Comparison of ENCODE assay signal across 12 cellular contexts in genomic region chr1:226637147-226637935, GRCh38.
DNase-seq lines count a peak whose midpoint lies in the region; ATAC-seq, FAIRE-seq and TF ChIP-seq lines count a peak whose summit lies in the region.
"Had no signal": no experiment of that assay in that cellular context is flagged by ENCODE, and none has a peak within 500 bp of the region (broad histone marks: within the 10 kb centered on the region; RNA-seq: fewer than 3 reads in every experiment).

No MANE protein-coding gene starts in this region.

- H3K4me3 ChIP-seq in astrocyte (ENCODE audit: insufficient read depth, low read depth, low read length) (no peak overlapping the region), hepatocyte (no peak overlapping the region)

- FAIRE-seq in astrocyte (lab: Jason Lieb, UNC) = no peak
- FAIRE-seq: A204.1 had no signal

- H3K4me1 ChIP-seq in astrocyte (ENCODE audit: insufficient read depth, low read length) (no peaks in the 10 kb centered on the region), hepatocyte (ENCODE audit: insufficient read depth) (no peaks in the 10 kb centered on the region)

- H3K9me3 ChIP-seq in astrocyte (ENCODE audit: insufficient read depth, low read depth, low read length) = no peaks in the 10 kb centered on the region
- no peaks in the 10 kb centered on the region for H3K9me3 ChIP-seq in hepatocyte (ENCODE audit: low read depth)

- H3K79me2 ChIP-seq in astrocyte (ENCODE audit: insufficient read depth, low read length) = no peaks in the 10 kb centered on the region
- no peaks in the 10 kb centered on the region for H3K79me2 ChIP-seq in hepatocyte

- H3K36me3 ChIP-seq in astrocyte (ENCODE audit: insufficient read depth, low read length) (no peaks in the 10 kb centered on the region), hepatocyte (replicated peaks; ENCODE audit: insufficient read depth, low read depth) (no peaks in the 10 kb centered on the region)

- no peaks in the 10 kb centered on the region for H3K27me3 Mint-ChIP-seq in T-helper 2 cell treated with Interferon-gamma antibody and Interleukin-4, amounts not matched to agents 5 μg/mL and 100 μg/mL, for 36 hours (ENCODE audit: low read depth)
- peaks cover 11% of the 10 kb centered on the region for H3K27me3 Mint-ChIP-seq in astrocyte (ENCODE audit: low read depth, unreplicated experiment)
- no peaks in the 10 kb centered on the region for H3K27me3 Mint-ChIP-seq in stimulated activated naive CD8-positive, alpha-beta T cell treated with anti-CD3 and anti-CD28 coated beads, Interleukin-15, Interleukin-2, amounts not matched to agents 100 ng/mL and 50 ng/mL, for 24 hours
- H3K27me3 Mint-ChIP-seq: IgD-negative memory B cell had no signal

- ATAC-seq in HG03159 (IDR thresholded peaks at IDR 0.05; ENCODE audit: unreplicated experiment) (no peak), GM18517 (IDR thresholded peaks at IDR 0.05; ENCODE audit: unreplicated experiment) (no peak)

- H3K27ac ChIP-seq in astrocyte (ENCODE audit: low read depth, low read length) (no peak overlapping the region), hepatocyte (no peak overlapping the region)

- H4K20me1 ChIP-seq in astrocyte (ENCODE audit: insufficient read depth, low read length) = no peaks in the 10 kb centered on the region
- no peaks in the 10 kb centered on the region for H4K20me1 ChIP-seq in hepatocyte (ENCODE audit: insufficient read depth, poor library complexity, severe bottlenecking)

- no peak overlapping the region for H3K9ac ChIP-seq in astrocyte (ENCODE audit: low read length)

- H3K4me3 Mint-ChIP-seq in T-helper 2 cell treated with Interferon-gamma antibody and Interleukin-4, amounts not matched to agents 5 μg/mL and 100 μg/mL, for 36 hours = no peak overlapping the region
- H3K4me3 Mint-ChIP-seq in astrocyte (ENCODE audit: unreplicated experiment) = no peak overlapping the region
- H3K4me3 Mint-ChIP-seq in stimulated activated naive CD8-positive, alpha-beta T cell treated with anti-CD3 and anti-CD28 coated beads, Interleukin-15, Interleukin-2, amounts not matched to agents 100 ng/mL and 50 ng/mL, for 24 hours = no peak overlapping the region

- H3K9me2 ChIP-seq in hepatocyte (replicated peaks; ENCODE audit: insufficient read depth) = no peaks in the 10 kb centered on the region

- H2AFZ ChIP-seq in astrocyte (ENCODE audit: low read depth, low read length) (no peak overlapping the region), hepatocyte (no peak overlapping the region)

- H3K4me2 ChIP-seq in astrocyte (ENCODE audit: low read length) = no peak overlapping the region
- no peak overlapping the region for H3K4me2 ChIP-seq in hepatocyte

- DNase-seq in T-helper 2 cell treated with Interferon-gamma antibody and Interleukin-4, amounts not matched to agents 5 μg/mL and 100 μg/mL, for 36 hours (ENCODE audit: low spot score) = no peak
- no peak for DNase-seq in T-helper 2 cell
- DNase-seq in astrocyte (ENCODE audit: low read depth) = no peak
- DNase-seq in hepatocyte (ENCODE audit: low spot score) = no peak
- no peak for DNase-seq in NCI-H2029 (lab: John Stamatoyannopoulos, UW)
- DNase-seq: stimulated activated CD4-positive, alpha-beta T cell treated with anti-CD3 and anti-CD28 coated beads, Interleukin-4, amount 100 ng/mL, for 1 hour; T1000 had no signal

- TF ChIP-seq CTCF in astrocyte (IDR thresholded peaks at IDR 0.05; ENCODE audit: insufficient read depth, low read depth, low read length) = peak; percentile 23
- TF ChIP-seq CTCF in hepatocyte (IDR thresholded peaks at IDR 0.05; ENCODE audit: poor library complexity) = peak; percentile 36

- H3K36me3 Mint-ChIP-seq in T-helper 2 cell treated with Interferon-gamma antibody and Interleukin-4, amounts not matched to agents 5 μg/mL and 100 μg/mL, for 36 hours (ENCODE audit: low read depth) = peaks cover 44% of the 10 kb centered on the region
- peaks cover 9% of the 10 kb centered on the region for H3K36me3 Mint-ChIP-seq in astrocyte (ENCODE audit: low read depth, unreplicated experiment)
- peaks cover 57% of the 10 kb centered on the region for H3K36me3 Mint-ChIP-seq in stimulated activated naive CD8-positive, alpha-beta T cell treated with anti-CD3 and anti-CD28 coated beads, Interleukin-15, Interleukin-2, amounts not matched to agents 100 ng/mL and 50 ng/mL, for 24 hours (ENCODE audit: low read depth)

- H3K27me3 ChIP-seq in astrocyte (ENCODE audit: insufficient read depth, low read length) (no peaks in the 10 kb centered on the region), hepatocyte (no peaks in the 10 kb centered on the region)

- WGBS in hepatocyte (ENCODE audit: low lambda C conversion rate, missing lambda C conversion rate) = 86% methylated on average over 29 of the region's 29 CpGs

- no peaks in the 10 kb centered on the region for H3K9me3 Mint-ChIP-seq in T-helper 2 cell treated with Interferon-gamma antibody and Interleukin-4, amounts not matched to agents 5 μg/mL and 100 μg/mL, for 36 hours
- no peaks in the 10 kb centered on the region for H3K9me3 Mint-ChIP-seq in astrocyte (ENCODE audit: unreplicated experiment)
- no peaks in the 10 kb centered on the region for H3K9me3 Mint-ChIP-seq in stimulated activated naive CD8-positive, alpha-beta T cell treated with anti-CD3 and anti-CD28 coated beads, Interleukin-15, Interleukin-2, amounts not matched to agents 100 ng/mL and 50 ng/mL, for 24 hours
- H3K9me3 Mint-ChIP-seq: IgD-negative memory B cell had no signal

- H3K27ac Mint-ChIP-seq in T-helper 2 cell treated with Interferon-gamma antibody and Interleukin-4, amounts not matched to agents 5 μg/mL and 100 μg/mL, for 36 hours = peak overlapping the region; percentile 37
- no peak overlapping the region for H3K27ac Mint-ChIP-seq in astrocyte (ENCODE audit: unreplicated experiment)
- H3K27ac Mint-ChIP-seq in stimulated activated naive CD8-positive, alpha-beta T cell treated with anti-CD3 and anti-CD28 coated beads, Interleukin-15, Interleukin-2, amounts not matched to agents 100 ng/mL and 50 ng/mL, for 24 hours = peak overlapping the region; percentile 2

- peaks cover 29% of the 10 kb centered on the region for H3K4me1 Mint-ChIP-seq in T-helper 2 cell treated with Interferon-gamma antibody and Interleukin-4, amounts not matched to agents 5 μg/mL and 100 μg/mL, for 36 hours (ENCODE audit: low read depth)
- peaks cover 3% of the 10 kb centered on the region for H3K4me1 Mint-ChIP-seq in astrocyte (ENCODE audit: low read depth, unreplicated experiment)
- H3K4me1 Mint-ChIP-seq in stimulated activated naive CD8-positive, alpha-beta T cell treated with anti-CD3 and anti-CD28 coated beads, Interleukin-15, Interleukin-2, amounts not matched to agents 100 ng/mL and 50 ng/mL, for 24 hours (ENCODE audit: low read depth) = peaks cover 53% of the 10 kb centered on the region
